1 cellular context compared by ENCODE assay signal in genomic region chr9:77980622-77981021, GRCh38.
TF ChIP-seq lines count a peak whose summit lies in the region.

No MANE protein-coding gene starts in this region.

TF ChIP-seq in GM23338, 12 proteins besides CTCF, POLR2A, EP300 and RAD21 (continued from another document):
- TF ChIP-seq, protein P1, sequence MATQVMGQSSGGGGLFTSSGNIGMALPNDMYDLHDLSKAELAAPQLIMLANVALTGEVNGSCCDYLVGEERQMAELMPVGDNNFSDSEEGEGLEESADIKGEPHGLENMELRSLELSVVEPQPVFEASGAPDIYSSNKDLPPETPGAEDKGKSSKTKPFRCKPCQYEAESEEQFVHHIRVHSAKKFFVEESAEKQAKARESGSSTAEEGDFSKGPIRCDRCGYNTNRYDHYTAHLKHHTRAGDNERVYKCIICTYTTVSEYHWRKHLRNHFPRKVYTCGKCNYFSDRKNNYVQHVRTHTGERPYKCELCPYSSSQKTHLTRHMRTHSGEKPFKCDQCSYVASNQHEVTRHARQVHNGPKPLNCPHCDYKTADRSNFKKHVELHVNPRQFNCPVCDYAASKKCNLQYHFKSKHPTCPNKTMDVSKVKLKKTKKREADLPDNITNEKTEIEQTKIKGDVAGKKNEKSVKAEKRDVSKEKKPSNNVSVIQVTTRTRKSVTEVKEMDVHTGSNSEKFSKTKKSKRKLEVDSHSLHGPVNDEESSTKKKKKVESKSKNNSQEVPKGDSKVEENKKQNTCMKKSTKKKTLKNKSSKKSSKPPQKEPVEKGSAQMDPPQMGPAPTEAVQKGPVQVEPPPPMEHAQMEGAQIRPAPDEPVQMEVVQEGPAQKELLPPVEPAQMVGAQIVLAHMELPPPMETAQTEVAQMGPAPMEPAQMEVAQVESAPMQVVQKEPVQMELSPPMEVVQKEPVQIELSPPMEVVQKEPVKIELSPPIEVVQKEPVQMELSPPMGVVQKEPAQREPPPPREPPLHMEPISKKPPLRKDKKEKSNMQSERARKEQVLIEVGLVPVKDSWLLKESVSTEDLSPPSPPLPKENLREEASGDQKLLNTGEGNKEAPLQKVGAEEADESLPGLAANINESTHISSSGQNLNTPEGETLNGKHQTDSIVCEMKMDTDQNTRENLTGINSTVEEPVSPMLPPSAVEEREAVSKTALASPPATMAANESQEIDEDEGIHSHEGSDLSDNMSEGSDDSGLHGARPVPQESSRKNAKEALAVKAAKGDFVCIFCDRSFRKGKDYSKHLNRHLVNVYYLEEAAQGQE (IDR thresholded peaks at IDR 0.05; ENCODE audit: unreplicated experiment) = no peak
- no peak for TF ChIP-seq JUNB (IDR thresholded peaks at IDR 0.05; ENCODE audit: unreplicated experiment)
